ENCODE assay signal across 1 cellular context in the genomic region with DNA sequence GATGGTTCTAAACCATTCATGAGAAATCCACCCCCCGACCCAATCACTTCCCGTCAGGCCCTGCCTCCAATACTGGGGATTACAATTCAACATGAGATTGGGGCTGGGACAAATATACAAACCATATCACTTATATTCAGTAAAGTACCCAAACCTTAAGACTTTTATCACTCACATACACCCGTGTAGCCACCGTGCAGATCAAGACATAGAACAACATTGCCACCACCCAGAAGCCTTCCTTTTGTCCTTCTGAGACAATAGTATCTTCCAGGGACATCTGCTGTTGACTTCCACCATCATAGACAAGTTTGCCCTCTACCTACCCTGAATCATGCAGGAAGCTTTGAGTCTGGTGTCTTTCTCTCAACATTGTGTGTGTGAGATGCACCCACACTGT.
A peak's percentile ranks its signal among the peaks of the same experiment; 100 is the strongest.
TF ChIP-seq lines count a peak whose summit lies in the region.

No MANE protein-coding gene starts in this region.

TF ChIP-seq in K562, 482 proteins besides CTCF, POLR2A, EP300 and RAD21 (continued from another document):
- TF ChIP-seq, protein P1, sequence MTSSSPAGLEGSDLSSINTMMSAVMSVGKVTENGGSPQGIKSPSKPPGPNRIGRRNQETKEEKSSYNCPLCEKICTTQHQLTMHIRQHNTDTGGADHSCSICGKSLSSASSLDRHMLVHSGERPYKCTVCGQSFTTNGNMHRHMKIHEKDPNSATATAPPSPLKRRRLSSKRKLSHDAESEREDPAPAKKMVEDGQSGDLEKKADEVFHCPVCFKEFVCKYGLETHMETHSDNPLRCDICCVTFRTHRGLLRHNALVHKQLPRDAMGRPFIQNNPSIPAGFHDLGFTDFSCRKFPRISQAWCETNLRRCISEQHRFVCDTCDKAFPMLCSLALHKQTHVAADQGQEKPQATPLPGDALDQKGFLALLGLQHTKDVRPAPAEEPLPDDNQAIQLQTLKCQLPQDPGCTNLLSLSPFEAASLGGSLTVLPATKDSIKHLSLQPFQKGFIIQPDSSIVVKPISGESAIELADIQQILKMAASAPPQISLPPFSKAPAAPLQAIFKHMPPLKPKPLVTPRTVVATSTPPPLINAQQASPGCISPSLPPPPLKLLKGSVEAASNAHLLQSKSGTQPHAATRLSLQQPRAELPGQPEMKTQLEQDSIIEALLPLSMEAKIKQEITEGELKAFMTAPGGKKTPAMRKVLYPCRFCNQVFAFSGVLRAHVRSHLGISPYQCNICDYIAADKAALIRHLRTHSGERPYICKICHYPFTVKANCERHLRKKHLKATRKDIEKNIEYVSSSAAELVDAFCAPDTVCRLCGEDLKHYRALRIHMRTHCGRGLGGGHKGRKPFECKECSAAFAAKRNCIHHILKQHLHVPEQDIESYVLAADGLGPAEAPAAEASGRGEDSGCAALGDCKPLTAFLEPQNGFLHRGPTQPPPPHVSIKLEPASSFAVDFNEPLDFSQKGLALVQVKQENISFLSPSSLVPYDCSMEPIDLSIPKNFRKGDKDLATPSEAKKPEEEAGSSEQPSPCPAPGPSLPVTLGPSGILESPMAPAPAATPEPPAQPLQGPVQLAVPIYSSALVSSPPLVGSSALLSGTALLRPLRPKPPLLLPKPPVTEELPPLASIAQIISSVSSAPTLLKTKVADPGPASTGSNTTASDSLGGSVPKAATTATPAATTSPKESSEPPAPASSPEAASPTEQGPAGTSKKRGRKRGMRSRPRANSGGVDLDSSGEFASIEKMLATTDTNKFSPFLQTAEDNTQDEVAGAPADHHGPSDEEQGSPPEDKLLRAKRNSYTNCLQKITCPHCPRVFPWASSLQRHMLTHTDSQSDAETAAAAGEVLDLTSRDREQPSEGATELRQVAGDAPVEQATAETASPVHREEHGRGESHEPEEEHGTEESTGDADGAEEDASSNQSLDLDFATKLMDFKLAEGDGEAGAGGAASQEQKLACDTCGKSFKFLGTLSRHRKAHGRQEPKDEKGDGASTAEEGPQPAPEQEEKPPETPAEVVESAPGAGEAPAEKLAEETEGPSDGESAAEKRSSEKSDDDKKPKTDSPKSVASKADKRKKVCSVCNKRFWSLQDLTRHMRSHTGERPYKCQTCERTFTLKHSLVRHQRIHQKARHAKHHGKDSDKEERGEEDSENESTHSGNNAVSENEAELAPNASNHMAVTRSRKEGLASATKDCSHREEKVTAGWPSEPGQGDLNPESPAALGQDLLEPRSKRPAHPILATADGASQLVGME (CRISPR knock-in tag; IDR thresholded peaks at IDR 0.05), result no peak
- TF ChIP-seq TCF3 (CRISPR knock-in tag; IDR thresholded peaks at IDR 0.05), result peak; percentile 46
- peak; percentile 63 for TF ChIP-seq TAL1 (IDR thresholded peaks at IDR 0.05)
- TF ChIP-seq FOXA3 (CRISPR knock-in tag; conservative IDR thresholded peaks at IDR 0.05 in 1 of 2, IDR thresholded peaks at IDR 0.05 in 1 of 2), result peak in 1 of 2 experiments; percentile 38; a peak in 2 of 4 replicates
- TF ChIP-seq CBFA2T3 (IDR thresholded peaks at IDR 0.05), result peak; percentile 67
- TF ChIP-seq TRIM24 (IDR thresholded peaks at IDR 0.05), result peak in 1 of 2 experiments; percentile 23; a peak in 1 of 4 replicates
- TF ChIP-seq SOX6 (IDR thresholded peaks at IDR 0.05), result peak; percentile 90
- TF ChIP-seq FOXA1 (IDR thresholded peaks at IDR 0.05; ENCODE audit: borderline replicate concordance), result no peak
- no peak for TF ChIP-seq DACH1 (IDR thresholded peaks at IDR 0.05; ENCODE audit: partially characterized antibody)
- TF ChIP-seq, protein P2, sequence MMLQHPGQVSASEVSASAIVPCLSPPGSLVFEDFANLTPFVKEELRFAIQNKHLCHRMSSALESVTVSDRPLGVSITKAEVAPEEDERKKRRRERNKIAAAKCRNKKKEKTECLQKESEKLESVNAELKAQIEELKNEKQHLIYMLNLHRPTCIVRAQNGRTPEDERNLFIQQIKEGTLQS (IDR thresholded peaks at IDR 0.05), result no peak
- TF ChIP-seq, protein P2 (CRISPR knock-in tag; conservative IDR thresholded peaks at IDR 0.05), result no peak
- TF ChIP-seq CBFA2T2 (conservative IDR thresholded peaks at IDR 0.05), result peak; percentile 37
- TF ChIP-seq NCOR1 (IDR thresholded peaks at IDR 0.05), result peak; percentile 30; the same call in 1 of the 2 replicates
